In genomic region chr2:14240868-14241267, GRCh38 we compare ENCODE assay signal across 8 cellular contexts.
"Had no signal": no experiment of that assay in that cellular context is flagged by ENCODE, and none has a peak within 500 bp of the region (broad histone marks: within the 10 kb centered on the region; RNA-seq: fewer than 3 reads in every experiment).

No MANE protein-coding gene starts in this region.

- ATAC-seq: HCT116 had no signal

- H3K4me3 Mint-ChIP-seq: HFFc6, IgD-negative memory B cell had no signal

- H3K36me3 ChIP-seq: HAP-1 had no signal

- H3K9ac ChIP-seq: GM23248 had no signal

- H3K27ac Mint-ChIP-seq: HFFc6, IgD-negative memory B cell had no signal

- H3K9me3 ChIP-seq: HAP-1 had no signal

- H3K4me1 ChIP-seq: HAP-1 had no signal

- H3K27me3 Mint-ChIP-seq: IgD-negative memory B cell had no signal

- H2AFZ ChIP-seq: GM23248 had no signal

- DNase-seq: GM23248, H7, HFFc6, KG1 had no signal

- H3K4me1 Mint-ChIP-seq: IgD-negative memory B cell had no signal

- H3K36me3 Mint-ChIP-seq: IgD-negative memory B cell had no signal

- H3K4me3 ChIP-seq: GM23248, HAP-1 had no signal

- H3K27ac ChIP-seq: GM23248, HL-60 had no signal
